8 cellular contexts compared by ENCODE assay signal in the genomic region with DNA sequence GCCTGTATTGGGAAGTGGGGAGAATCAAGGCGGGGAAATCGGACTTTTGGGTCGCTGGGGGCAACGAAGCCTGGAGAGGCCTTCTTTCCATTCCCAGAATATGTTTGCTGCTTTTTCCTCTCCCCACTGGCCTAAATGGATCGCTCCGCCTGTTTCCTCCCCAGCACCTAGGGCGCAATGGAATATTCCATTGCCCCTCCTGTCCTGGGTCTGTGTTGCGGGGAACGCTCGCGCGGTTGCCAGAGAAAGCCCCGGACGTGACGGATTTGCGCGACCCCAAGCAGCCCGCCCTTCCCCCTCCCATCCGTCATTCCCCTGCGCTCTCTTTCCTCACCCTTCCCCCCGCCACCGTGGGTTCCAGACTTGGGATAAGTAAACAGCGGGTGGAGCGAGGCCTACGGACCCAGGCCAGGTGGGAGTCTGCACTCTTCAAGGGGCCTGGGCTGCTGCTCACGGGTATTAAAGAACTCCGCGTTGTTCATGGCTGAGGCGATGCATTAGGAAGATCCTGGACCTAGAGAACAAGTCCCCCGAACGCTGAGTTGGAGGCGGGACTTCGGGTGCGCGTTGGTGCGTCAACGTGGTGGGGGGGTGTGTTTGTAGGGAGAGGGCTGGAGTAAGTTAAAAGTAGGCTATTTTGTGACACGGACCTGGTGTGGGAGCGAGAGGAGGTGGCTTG. TPM values are rescaled to one million over a fixed set of nuclear protein-coding genes. Genes with fewer than 3 reads are reported as not detected.
DNase-seq lines count a peak whose midpoint lies in the region; ATAC-seq and TF ChIP-seq lines count a peak whose summit lies in the region.

A gene with protein sequence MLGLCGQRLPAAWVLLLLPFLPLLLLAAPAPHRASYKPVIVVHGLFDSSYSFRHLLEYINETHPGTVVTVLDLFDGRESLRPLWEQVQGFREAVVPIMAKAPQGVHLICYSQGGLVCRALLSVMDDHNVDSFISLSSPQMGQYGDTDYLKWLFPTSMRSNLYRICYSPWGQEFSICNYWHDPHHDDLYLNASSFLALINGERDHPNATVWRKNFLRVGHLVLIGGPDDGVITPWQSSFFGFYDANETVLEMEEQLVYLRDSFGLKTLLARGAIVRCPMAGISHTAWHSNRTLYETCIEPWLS (plus strand): TSS at position 307 of the 679 bp plus-strand sequence. CDS start 454 bp downstream, outside the sequence.

- no peak for TF ChIP-seq CTCF in AG04449 (IDR thresholded peaks at IDR 0.05; ENCODE audit: insufficient read depth, low read length, missing control alignments)
- TF ChIP-seq CTCF in left ventricle myocardium inferior (IDR thresholded peaks at IDR 0.05; ENCODE audit: borderline replicate concordance) = no peak
- TF ChIP-seq CTCF in progenitor cell of endocrine pancreas (IDR thresholded peaks at IDR 0.05; ENCODE audit: unreplicated experiment) = no peak
- no peak for TF ChIP-seq CTCF in upper lobe of left lung (IDR thresholded peaks at IDR 0.05)

- WGBS in upper lobe of left lung, 2 donors = 1% methylated on average over 30 to 37 of the region's 39 CpGs

- peak in 1 of 4 donors; percentile 31 for TF ChIP-seq POLR2A in upper lobe of left lung (IDR thresholded peaks at IDR 0.05)

- H3K27ac Mint-ChIP-seq in T-helper 2 cell treated with Interferon-gamma antibody and Interleukin-4, amounts not matched to agents 5 μg/mL and 100 μg/mL, for 36 hours = peak within 1 kb of the TSS; percentile 92
- peak within 1 kb of the TSS; percentile 98 for H3K27ac Mint-ChIP-seq in progenitor cell of endocrine pancreas

- H3K36me3 Mint-ChIP-seq in T-helper 2 cell treated with Interferon-gamma antibody and Interleukin-4, amounts not matched to agents 5 μg/mL and 100 μg/mL, for 36 hours (ENCODE audit: low read depth) = peaks cover 3% of the 10 kb centered on the region
- H3K36me3 Mint-ChIP-seq in progenitor cell of endocrine pancreas (ENCODE audit: insufficient read depth) = peaks cover 17% of the 10 kb centered on the region

- H3K4me1 ChIP-seq in left ventricle myocardium inferior (peaks cover 39% of the 10 kb centered on the region), upper lobe of left lung (peaks cover 31 to 57% (median 36%) of the 10 kb centered on the region in 4 donors)

- intact Hi-C loops in left ventricle myocardium inferior (cut with micrococcal nuclease) = no loop called here

- peak; percentile 41 for ATAC-seq in GM21529 (IDR thresholded peaks at IDR 0.05; ENCODE audit: unreplicated experiment)
- peak; percentile 86 to 87 for ATAC-seq in upper lobe of left lung (ENCODE audit: low FRiP score in 2 of 2)

- POLR2A ChIA-PET in AG04449 (lab: Yijun Ruan, JAX) = no interaction called here

- H3K27ac ChIP-seq in angular gyrus (ENCODE audit: low read depth, low read length) = peak within 1 kb of the TSS; percentile 92
- peak within 1 kb of the TSS; percentile 94 for H3K27ac ChIP-seq in left ventricle myocardium inferior (replicated peaks)
- H3K27ac ChIP-seq in upper lobe of left lung = peak within 1 kb of the TSS; percentile 79 to 87 (median 85)

- peak within 1 kb of the TSS; percentile 90 for H3K4me3 ChIP-seq in AG04449 (ENCODE audit: low read depth, low read length)
- peak within 1 kb of the TSS; percentile 82 for H3K4me3 ChIP-seq in left ventricle myocardium inferior
- H3K4me3 ChIP-seq in upper lobe of left lung = peak within 1 kb of the TSS; percentile 54 to 76 (median 63)

- DNase-seq in AG04449 (ENCODE audit: low read depth, low spot score) (peak; percentile 54), NCI-H146 treated with DMSO at 0.1 percent for 48 hours (lab: John Stamatoyannopoulos, UW; ENCODE audit: unreplicated experiment) (peak; percentile 58), left ventricle myocardium inferior (peak; percentile 91), progenitor cell of endocrine pancreas (ENCODE audit: low spot score, unreplicated experiment) (peak; percentile 75), upper lobe of left lung (peak; percentile 76 to 88)
- peak; percentile 59 for DNase-seq in T-helper 2 cell treated with Interferon-gamma antibody and Interleukin-4, amounts not matched to agents 5 μg/mL and 100 μg/mL, for 36 hours (ENCODE audit: low spot score)

- peaks cover 23% of the 10 kb centered on the region for H3K4me1 Mint-ChIP-seq in T-helper 2 cell treated with Interferon-gamma antibody and Interleukin-4, amounts not matched to agents 5 μg/mL and 100 μg/mL, for 36 hours (ENCODE audit: low read depth)
- peaks cover 28% of the 10 kb centered on the region for H3K4me1 Mint-ChIP-seq in progenitor cell of endocrine pancreas (ENCODE audit: low read depth)

- H3K27me3 Mint-ChIP-seq in T-helper 2 cell treated with Interferon-gamma antibody and Interleukin-4, amounts not matched to agents 5 μg/mL and 100 μg/mL, for 36 hours (ENCODE audit: low read depth) = peaks cover 34% of the 10 kb centered on the region
- H3K27me3 Mint-ChIP-seq in progenitor cell of endocrine pancreas = peaks cover 13% of the 10 kb centered on the region

- H3K27me3 ChIP-seq in left ventricle myocardium inferior (ENCODE audit: low read depth) = peaks cover 28% of the 10 kb centered on the region
- peaks cover 0 to 20% (median 9%) of the 10 kb centered on the region in 4 donors for H3K27me3 ChIP-seq in upper lobe of left lung

- no peaks in the 10 kb centered on the region for H3K9me3 ChIP-seq in left ventricle myocardium inferior (replicated peaks)
- H3K9me3 ChIP-seq in upper lobe of left lung = no peaks in the 10 kb centered on the region

- peaks cover 34% of the 10 kb centered on the region for H3K36me3 ChIP-seq in left ventricle myocardium inferior
- peaks cover 0 to 28% (median 7%) of the 10 kb centered on the region in 4 donors for H3K36me3 ChIP-seq in upper lobe of left lung

- no peaks in the 10 kb centered on the region for H3K9me3 Mint-ChIP-seq in T-helper 2 cell treated with Interferon-gamma antibody and Interleukin-4, amounts not matched to agents 5 μg/mL and 100 μg/mL, for 36 hours
- no peaks in the 10 kb centered on the region for H3K9me3 Mint-ChIP-seq in progenitor cell of endocrine pancreas (ENCODE audit: low read depth)

- peak within 1 kb of the TSS; percentile 99 for H3K4me3 Mint-ChIP-seq in T-helper 2 cell treated with Interferon-gamma antibody and Interleukin-4, amounts not matched to agents 5 μg/mL and 100 μg/mL, for 36 hours
- H3K4me3 Mint-ChIP-seq in progenitor cell of endocrine pancreas (ENCODE audit: low read depth) = peak within 1 kb of the TSS; percentile 99

- peak in 1 of 4 donors; percentile 61 for TF ChIP-seq EP300 in upper lobe of left lung (IDR thresholded peaks at IDR 0.05)

- CTCF ChIA-PET in AG04449 (lab: Yijun Ruan, JAX) = interaction anchor here (0.9 to 2.9 kb wide), 9 partner anchors 11 to 107 kb away, joined by 3 to 32 read pairs (median 7); a partner anchor contains a TSS

RNA-seq across cellular contexts. Expression of the gene that starts here (rescaled TPM):
- 23.4 TPM for total RNA-seq in left ventricle myocardium inferior
- 75.5 and 80.8 TPM in 2 replicates for total RNA-seq in progenitor cell of endocrine pancreas
- 10 to 100 TPM in 5 of 6 donors, 1 to 10 TPM in 1; 7.0 to 64.8 (median 16.8) TPM for total RNA-seq in upper lobe of left lung

Comparison
In these comparisons a context has a peak if more than half of its experiments do, and no peak if none do; other contexts are left out.
1. Peak in every context shown above with its lines: DNase-seq, ATAC-seq, H3K4me3 ChIP-seq and H3K27ac ChIP-seq.